ENCODE assay signal across 8 cellular contexts in the genomic region with DNA sequence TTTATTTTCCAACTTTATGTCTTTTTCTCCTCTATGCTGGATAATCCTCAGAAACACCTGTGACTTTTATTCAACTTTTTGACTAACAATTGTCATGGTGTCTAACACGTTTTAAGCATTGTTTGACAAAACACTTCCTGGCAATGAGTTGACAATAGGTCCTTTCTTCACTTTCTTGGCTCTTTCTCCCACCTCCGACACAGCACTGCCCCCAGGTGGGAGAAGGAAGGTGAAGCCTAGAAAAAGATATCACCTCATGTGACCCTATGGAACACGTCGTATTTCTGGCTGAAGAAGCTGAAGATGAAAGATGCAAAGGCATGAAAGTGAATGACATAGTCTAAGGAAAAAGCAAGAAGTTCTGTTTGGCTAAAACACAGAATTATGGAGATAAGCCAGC.
DNase-seq lines count a peak whose midpoint lies in the region; ATAC-seq and TF ChIP-seq lines count a peak whose summit lies in the region.

No MANE protein-coding gene starts in this region.

- H3K4me3 ChIP-seq in cardiac fibroblast (replicated peaks in 1 of 2; ENCODE audit: low read depth in 2 of 2, low read length in 2 of 2) (no peak overlapping the region), trophoblast cell (ENCODE audit: low read depth, low read length) (no peak overlapping the region), spleen (no peak overlapping the region)

- H2BK5ac ChIP-seq in trophoblast cell (ENCODE audit: low read depth, low read length, poor library complexity): no peak overlapping the region

- H2AK5ac ChIP-seq in trophoblast cell (ENCODE audit: low read length): no peak overlapping the region

- no peak overlapping the region for H3K18ac ChIP-seq in trophoblast cell (ENCODE audit: low read length)

- no peak overlapping the region for H2BK120ac ChIP-seq in trophoblast cell (ENCODE audit: insufficient read depth, low read length, poor library complexity)

- H3K9me3 ChIP-seq in trophoblast cell (ENCODE audit: insufficient read depth, low read depth, low read length) (no peaks in the 10 kb centered on the region), spleen (no peaks in the 10 kb centered on the region)

- no peak overlapping the region for H3K14ac ChIP-seq in trophoblast cell (ENCODE audit: low read length)

- TF ChIP-seq CTCF in cardiac fibroblast (IDR thresholded peaks at IDR 0.05; ENCODE audit: low read depth, low read length): peak; percentile 68
- no peak for TF ChIP-seq CTCF in spleen (IDR thresholded peaks at IDR 0.05 in 8 of 11, conservative IDR thresholded peaks at IDR 0.05 in 3 of 11)

- H2BK12ac ChIP-seq in trophoblast cell (ENCODE audit: low read length): no peak overlapping the region

- H4K12ac ChIP-seq in trophoblast cell (ENCODE audit: low read depth, low read length): no peak overlapping the region

- DNase-seq in NCI-H524 (lab: John Stamatoyannopoulos, UW) (peak; percentile 8 to 36), NCI-H524 treated with DMSO at 0.1 percent for 48 hours (lab: John Stamatoyannopoulos, UW) (no peak), NCI-H1105 (lab: John Stamatoyannopoulos, UW) (peak; percentile 18), cardiac fibroblast (ENCODE audit: low read depth in 2 of 2) (peak; percentile 3 to 55), trophoblast cell (peak; percentile 17 to 57), C1 segment of cervical spinal cord (lab: John Stamatoyannopoulos, UW) (no peak), spleen (no peak)

- no peak for ATAC-seq in HG02588 (IDR thresholded peaks at IDR 0.05; ENCODE audit: unreplicated experiment)

- no peak overlapping the region for H3K4ac ChIP-seq in trophoblast cell (ENCODE audit: low read depth, low read length)

- no CpG with 5 or more reads among the region's 4 CpGs for WGBS in trophoblast cell (ENCODE audit: extremely low coverage, insufficient coverage, insufficient read length)
- WGBS in spleen, 5 donors: 9 to 14% (median 10%) methylated on average over 4 of the region's 4 CpGs

- H3K4me1 ChIP-seq in trophoblast cell (ENCODE audit: control insufficient read depth in 1 of 2, insufficient read depth in 2 of 2, low read length in 2 of 2): no peaks in the 10 kb centered on the region
- no peaks in the 10 kb centered on the region for H3K4me1 ChIP-seq in spleen

- no peak overlapping the region for H4K91ac ChIP-seq in trophoblast cell (ENCODE audit: low read depth, low read length)

- no peak overlapping the region for H3K23ac ChIP-seq in trophoblast cell (ENCODE audit: low read length)

- no peak for TF ChIP-seq POLR2A in spleen (IDR thresholded peaks at IDR 0.05)

- no peaks in the 10 kb centered on the region for H3K79me1 ChIP-seq in trophoblast cell (ENCODE audit: low read length)

- H3K27ac ChIP-seq in trophoblast cell (ENCODE audit: low read depth, low read length): no peak overlapping the region
- no peak overlapping the region for H3K27ac ChIP-seq in spleen

- H3K9ac ChIP-seq in trophoblast cell (ENCODE audit: low read length): no peak overlapping the region

- H3K36me3 ChIP-seq in trophoblast cell (ENCODE audit: control insufficient read depth in 1 of 2, insufficient read depth in 2 of 2, low read length in 2 of 2): no peaks in the 10 kb centered on the region
- H3K36me3 ChIP-seq in spleen: no peaks in the 10 kb centered on the region

- H2AFZ ChIP-seq in trophoblast cell (ENCODE audit: insufficient read depth, low read length, poor library complexity): no peak overlapping the region

- intact Hi-C loops in spleen (cut with DNase I; ENCODE audit: low total_unique reads): no loop called here

- H3K27me3 ChIP-seq in trophoblast cell (ENCODE audit: insufficient read depth, low read length): no peaks in the 10 kb centered on the region
- H3K27me3 ChIP-seq in spleen (replicated peaks in 1 of 7): no peaks in the 10 kb centered on the region

- no peak overlapping the region for H4K8ac ChIP-seq in trophoblast cell (ENCODE audit: low read depth, low read length)

- no peaks in the 10 kb centered on the region for H3K79me2 ChIP-seq in trophoblast cell (ENCODE audit: control insufficient read depth, insufficient read depth, low read length, poor library complexity)

- no peak overlapping the region for H3K4me2 ChIP-seq in trophoblast cell (ENCODE audit: low read length)

Comparison
In these comparisons a context has a peak if more than half of its experiments do, and no peak if none do; other contexts are left out.
1. DNase-seq: peak in NCI-H524 (2 of 2), NCI-H1105 (single experiment), cardiac fibroblast (2 of 2) and trophoblast cell (2 of 2); none in NCI-H524 treated with DMSO at 0.1 percent for 48 hours (single experiment), C1 segment of cervical spinal cord (0 of 14) and spleen (single experiment).